In genomic region chrX:8237718-8238117, GRCh38 we compare ENCODE assay signal across 20 cellular contexts.
DNase-seq lines count a peak whose midpoint lies in the region; ATAC-seq and TF ChIP-seq lines count a peak whose summit lies in the region.
"Had no signal": no experiment of that assay in that cellular context is flagged by ENCODE, and none has a peak within 500 bp of the region (broad histone marks: within the 10 kb centered on the region; RNA-seq: fewer than 3 reads in every experiment).

No MANE protein-coding gene starts in this region.

- ATAC-seq in PC-3 = peak; percentile 35; the same call in 1 of the 2 replicates
- ATAC-seq: HCT116, Panc1 had no signal

- H3K36me3 ChIP-seq in PC-3 (ENCODE audit: low read depth, low read length) = no peaks in the 10 kb centered on the region
- H3K36me3 ChIP-seq in effector memory CD4-positive, alpha-beta T cell (ENCODE audit: control insufficient read depth, insufficient read depth, low read length) = no peaks in the 10 kb centered on the region
- H3K36me3 ChIP-seq: BLaER1 treated with 17β-estradiol and CSF1 and Interleukin-3, amounts not matched to agents 10 nM and 100 nM had no signal

- H3K27me3 Mint-ChIP-seq in H9 (ENCODE audit: low read depth) = no peaks in the 10 kb centered on the region
- H3K27me3 Mint-ChIP-seq: CD8-positive, alpha-beta memory T cell had no signal

- no peaks in the 10 kb centered on the region for H3K23me2 ChIP-seq in H9 (ENCODE audit: insufficient read length, low read depth, low read length, poor library complexity, severe bottlenecking)

- no peak overlapping the region for H4K91ac ChIP-seq in H9 (ENCODE audit: insufficient read length, low read depth, low read length)

- no peaks in the 10 kb centered on the region for H3K9me2 ChIP-seq in PC-3 (replicated peaks; ENCODE audit: low read length)

- H3T11ph ChIP-seq in H9 (ENCODE audit: low read length) = no peak overlapping the region

- H3K56ac ChIP-seq in H9 (ENCODE audit: insufficient read length, low read depth, low read length) = no peak overlapping the region

- H2AFZ ChIP-seq in H9 (ENCODE audit: low read length) (no peak overlapping the region), PC-3 (ENCODE audit: low read length) (no peak overlapping the region)

- no CpG with 5 or more reads among the region's 6 CpGs for WGBS in H9 (ENCODE audit: extremely low coverage, insufficient read length, low lambda C conversion rate)

- H4K5ac ChIP-seq in H9 (ENCODE audit: insufficient read length, low read depth, low read length) = no peak overlapping the region

- TF ChIP-seq CTCF in H9 (conservative IDR thresholded peaks at IDR 0.05) = peak; percentile 57; the same call in 2 of the 3 replicates
- peak; percentile 29; the same call in 1 of the 2 replicates for TF ChIP-seq CTCF in PC-3 (conservative IDR thresholded peaks at IDR 0.05; ENCODE audit: low read depth, low read length)
- TF ChIP-seq CTCF in GM13976 (IDR thresholded peaks at IDR 0.05; ENCODE audit: borderline replicate concordance, control extremely low read depth, extremely low read depth, insufficient read depth, missing control alignments) = no peak

- no peaks in the 10 kb centered on the region; the same call in 1 of the 2 replicates for H3K27me3 ChIP-seq in H9 (ENCODE audit: insufficient read depth, low read length)
- no peaks in the 10 kb centered on the region for H3K27me3 ChIP-seq in PC-3 (ENCODE audit: low read length)
- H3K27me3 ChIP-seq in effector memory CD4-positive, alpha-beta T cell (replicated peaks; ENCODE audit: control insufficient read depth, insufficient read depth, low read length, poor library complexity, severe bottlenecking) = no peaks in the 10 kb centered on the region
- H3K27me3 ChIP-seq: BLaER1 treated with 17β-estradiol and CSF1 and Interleukin-3, amounts not matched to agents 10 nM and 100 nM had no signal

- no peak overlapping the region for H3K18ac ChIP-seq in H9 (ENCODE audit: insufficient read length, low read depth, low read length)

- POLR2A ChIA-PET in PC-3 (lab: Charles Lee; ENCODE audit: unreplicated experiment) = no interaction called here

- H3K36me3 Mint-ChIP-seq in H9 (ENCODE audit: insufficient read depth in 1 of 3, low read depth in 3 of 3) = no peaks in the 10 kb centered on the region

- H2AK5ac ChIP-seq in H9 (ENCODE audit: insufficient read length, low read length) = no peak overlapping the region

- H3K27ac ChIP-seq in H9 (ENCODE audit: insufficient read length, low read depth, low read length) (no peak overlapping the region), PC-3 (ENCODE audit: low read length) (no peak overlapping the region)
- H3K27ac ChIP-seq in effector memory CD4-positive, alpha-beta T cell (ENCODE audit: insufficient read depth, low read length, poor library complexity, severe bottlenecking) = no peak overlapping the region
- H3K27ac ChIP-seq: BLaER1 treated with 17β-estradiol and CSF1 and Interleukin-3, amounts not matched to agents 10 nM and 100 nM; HL-60; SK-N-MC had no signal

- no TSS peak for BruUV-seq in PC-3 (replicated peaks; lab: Mats Ljungman, UMichigan)

- H4K8ac ChIP-seq in H9 (replicated peaks; ENCODE audit: insufficient read length, low read depth, low read length) = no peak overlapping the region

- H3F3A ChIP-seq in PC-3 (ENCODE audit: low read length, unreplicated experiment) = no peaks in the 10 kb centered on the region

- intact Hi-C loops in PC-3 (cut with micrococcal nuclease) = loop anchor here (1.0 kb wide), 1 partner anchor 241 kb away; no protein-coding TSS in a partner anchor

- H3K27ac Mint-ChIP-seq in H9 = no peak overlapping the region

- H3K9ac ChIP-seq in H9 (ENCODE audit: extremely low read depth, insufficient read length, low read length) (no peak overlapping the region), PC-3 (ENCODE audit: low read length) (no peak overlapping the region)
- H3K9ac ChIP-seq: BLaER1 treated with 17β-estradiol and CSF1 and Interleukin-3, amounts not matched to agents 10 nM and 100 nM had no signal

- H3K23ac ChIP-seq in H9 (ENCODE audit: insufficient read length, low read depth, low read length) = no peak overlapping the region

- H2BK120ac ChIP-seq in H9 (ENCODE audit: low read depth, low read length, poor library complexity, severe bottlenecking) = no peak overlapping the region

- no peak overlapping the region for H3K4ac ChIP-seq in H9 (ENCODE audit: low read depth, low read length)

- no peak overlapping the region for H2BK15ac ChIP-seq in H9 (ENCODE audit: low read depth, low read length)

- no peak overlapping the region for H2BK12ac ChIP-seq in H9 (ENCODE audit: insufficient read length, low read depth, low read length)

- in situ Hi-C loops in GM13976 (cut with MboI; ENCODE audit: low sequenced_read_pairs, unreplicated experiment) = no loop called here

- CTCF ChIA-PET in PC-3 (lab: Charles Lee) = interaction anchor here (0.6 kb wide), 1 partner anchor 28 kb away, joined by 4 read pairs; no protein-coding TSS in a partner anchor

- H3K9me3 ChIP-seq in H9 (ENCODE audit: control insufficient read depth, low read depth, low read length) (no peaks in the 10 kb centered on the region), PC-3 (ENCODE audit: low read length) (no peaks in the 10 kb centered on the region)
- no peaks in the 10 kb centered on the region for H3K9me3 ChIP-seq in effector memory CD4-positive, alpha-beta T cell (ENCODE audit: control insufficient read depth, low read length)
- H3K9me3 ChIP-seq: BLaER1 treated with 17β-estradiol and CSF1 and Interleukin-3, amounts not matched to agents 10 nM and 100 nM had no signal

- H3K4me3 ChIP-seq in PC-3 (ENCODE audit: low read length) = no peak overlapping the region
- H3K4me3 ChIP-seq in effector memory CD4-positive, alpha-beta T cell (ENCODE audit: insufficient read depth, low read depth, low read length, poor library complexity, severe bottlenecking) = no peak overlapping the region
- H3K4me3 ChIP-seq: BLaER1 treated with 17β-estradiol and CSF1 and Interleukin-3, amounts not matched to agents 10 nM and 100 nM; SK-N-MC had no signal

- no peak overlapping the region for H3K4me3 Mint-ChIP-seq in H9
- H3K4me3 Mint-ChIP-seq: CD8-positive, alpha-beta memory T cell had no signal

- H3K79me1 ChIP-seq in H9 (ENCODE audit: insufficient read depth, low read depth, low read length, poor library complexity, severe bottlenecking) = no peaks in the 10 kb centered on the region

- DNase-seq in DMS53 (lab: John Stamatoyannopoulos, UW) (peak; percentile 0), DMS53 treated with DMSO at 0.1 percent for 48 hours (lab: John Stamatoyannopoulos, UW; ENCODE audit: unreplicated experiment) (no peak), H9 (no peak), PC-3 (peak; percentile 6), iPS-NIHi7 (ENCODE audit: extremely low spot score) (peak; percentile 29), GM13976 (ENCODE audit: low spot score) (no peak)
- no peak for DNase-seq in effector memory CD4-positive, alpha-beta T cell
- DNase-seq in stimulated activated CD4-positive, alpha-beta T cell treated with anti-CD3 and anti-CD28 coated beads, Interleukin-1b, Interleukin-23, amount 100 ng/mL, for 48 hours = no peak
- DNase-seq: 8988T; CD8-positive, alpha-beta memory T cell; EL; NCI-H1417 treated with DMSO at 0.1 percent for 48 hours; NCI-H2081; NCI-H2227 treated with DMSO at 0.1 percent for 48 hours; NCI-H524 had no signal

- H3K4me2 ChIP-seq in H9 (ENCODE audit: insufficient read depth, insufficient read length, low read length) (no peak overlapping the region), PC-3 (ENCODE audit: low read length) (no peak overlapping the region)
- H3K4me2 ChIP-seq: BLaER1 treated with 17β-estradiol and CSF1 and Interleukin-3, amounts not matched to agents 10 nM and 100 nM had no signal

- H3K79me2 ChIP-seq in H9 (ENCODE audit: insufficient read depth, low read length) (no peaks in the 10 kb centered on the region), PC-3 (ENCODE audit: low read length) (no peaks in the 10 kb centered on the region)

- H3K9me3 Mint-ChIP-seq in H9 = no peaks in the 10 kb centered on the region

- H3K4me1 ChIP-seq in H9 (ENCODE audit: insufficient read depth, low read length) (no peaks in the 10 kb centered on the region; the same call in 1 of the 2 replicates), PC-3 (ENCODE audit: insufficient read depth, low read length) (no peaks in the 10 kb centered on the region)
- H3K4me1 ChIP-seq in effector memory CD4-positive, alpha-beta T cell (ENCODE audit: control insufficient read depth, insufficient read depth, low read length, poor library complexity, severe bottlenecking) = no peaks in the 10 kb centered on the region
- H3K4me1 ChIP-seq: BLaER1 treated with 17β-estradiol and CSF1 and Interleukin-3, amounts not matched to agents 10 nM and 100 nM had no signal

- no peak overlapping the region for H3K14ac ChIP-seq in H9 (ENCODE audit: insufficient read depth, low read length)

- no peak overlapping the region for H2BK20ac ChIP-seq in H9 (ENCODE audit: low read depth, low read length, poor library complexity, severe bottlenecking)

- H4K20me1 ChIP-seq in H9 (ENCODE audit: control insufficient read depth, insufficient read depth, insufficient read length) (no peaks in the 10 kb centered on the region), PC-3 (ENCODE audit: low read length) (no peaks in the 10 kb centered on the region)
- H4K20me1 ChIP-seq: BLaER1 treated with 17β-estradiol and CSF1 and Interleukin-3, amounts not matched to agents 10 nM and 100 nM had no signal

- H3K4me1 Mint-ChIP-seq in H9 = no peaks in the 10 kb centered on the region
- H3K4me1 Mint-ChIP-seq: CD8-positive, alpha-beta memory T cell had no signal

- H2BK5ac ChIP-seq in H9 (ENCODE audit: insufficient read length, low read length) = no peak overlapping the region

Comparison
In these comparisons a context has a peak if more than half of its experiments do, and no peak if none do; other contexts are left out.
1. DNase-seq: peak in DMS53 (single experiment), PC-3 (single experiment) and iPS-NIHi7 (single experiment); none in DMS53 treated with DMSO at 0.1 percent for 48 hours (single experiment), H9 (single experiment), GM13976 (single experiment), effector memory CD4-positive, alpha-beta T cell (0 of 3) and stimulated activated CD4-positive, alpha-beta T cell treated with anti-CD3 and anti-CD28 coated beads, Interleukin-1b, Interleukin-23, amount 100 ng/mL, for 48 hours (single experiment).